In the genomic region with DNA sequence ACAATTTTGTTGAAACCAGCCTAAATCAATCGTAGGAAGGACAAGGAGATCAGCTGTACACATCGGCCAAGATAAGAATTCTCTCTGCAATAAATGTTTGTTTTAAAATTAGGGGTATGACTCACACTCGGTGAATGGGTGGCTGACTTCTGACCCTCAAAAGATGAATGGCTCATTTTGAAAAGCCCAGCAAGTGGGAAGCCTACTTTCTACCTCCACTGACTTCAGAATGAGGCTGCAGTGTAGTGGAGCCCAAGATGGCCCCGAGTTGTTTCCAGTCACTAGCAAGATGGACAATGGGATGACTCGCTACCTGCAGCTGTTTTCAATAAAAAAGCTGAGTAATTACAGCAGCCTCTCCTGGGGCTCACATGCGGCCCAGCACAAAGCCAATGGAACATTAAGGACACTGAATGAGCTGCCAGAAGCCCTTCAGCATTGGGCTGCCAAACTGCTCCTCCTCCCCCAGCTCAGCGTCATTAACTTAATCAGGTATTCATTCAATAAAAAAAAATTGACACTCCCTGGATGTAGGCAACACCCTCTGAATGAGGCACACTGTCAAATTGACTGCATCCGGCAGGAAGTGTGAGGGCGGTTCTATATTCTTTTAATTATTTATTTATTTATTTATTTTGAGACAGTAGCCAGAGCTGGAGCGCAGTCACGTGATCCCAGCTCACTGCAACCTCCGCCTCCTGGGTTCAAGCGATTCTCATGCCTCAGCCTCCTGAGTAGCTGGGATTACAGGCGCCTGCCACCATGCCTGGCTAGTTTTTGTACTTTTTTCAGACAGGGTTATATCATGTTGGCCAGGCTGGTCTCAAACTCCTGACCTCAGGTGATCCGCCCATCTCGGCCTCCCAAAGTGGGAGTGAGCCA, we compare ENCODE assay signal across 1 cellular context.
TF ChIP-seq lines count a peak whose summit lies in the region.

No MANE protein-coding gene starts in this region.

TF ChIP-seq in K562, 482 proteins besides CTCF, POLR2A, EP300 and RAD21 (continued from another document):
- TF ChIP-seq, protein P1, sequence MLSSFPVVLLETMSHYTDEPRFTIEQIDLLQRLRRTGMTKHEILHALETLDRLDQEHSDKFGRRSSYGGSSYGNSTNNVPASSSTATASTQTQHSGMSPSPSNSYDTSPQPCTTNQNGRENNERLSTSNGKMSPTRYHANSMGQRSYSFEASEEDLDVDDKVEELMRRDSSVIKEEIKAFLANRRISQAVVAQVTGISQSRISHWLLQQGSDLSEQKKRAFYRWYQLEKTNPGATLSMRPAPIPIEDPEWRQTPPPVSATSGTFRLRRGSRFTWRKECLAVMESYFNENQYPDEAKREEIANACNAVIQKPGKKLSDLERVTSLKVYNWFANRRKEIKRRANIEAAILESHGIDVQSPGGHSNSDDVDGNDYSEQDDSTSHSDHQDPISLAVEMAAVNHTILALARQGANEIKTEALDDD (IDR thresholded peaks at IDR 0.05) = no peak
- TF ChIP-seq, protein P2, sequence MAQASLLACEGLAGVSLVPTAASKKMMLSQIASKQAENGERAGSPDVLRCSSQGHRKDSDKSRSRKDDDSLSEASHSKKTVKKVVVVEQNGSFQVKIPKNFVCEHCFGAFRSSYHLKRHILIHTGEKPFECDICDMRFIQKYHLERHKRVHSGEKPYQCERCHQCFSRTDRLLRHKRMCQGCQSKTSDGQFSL (CRISPR knock-in tag; IDR thresholded peaks at IDR 0.05) = no peak
- TF ChIP-seq, protein P2 (tag; IDR thresholded peaks at IDR 0.05) = 0 out of 4 replicates have a peak, but pooled peaks of 1 of the 2 experiments have one; percentile 31
- TF ChIP-seq SMARCB1 (IDR thresholded peaks at IDR 0.05; ENCODE audit: insufficient read length, low read depth) (no peak), PYGO2 (tag; IDR thresholded peaks at IDR 0.05) (no peak), CBX5 (IDR thresholded peaks at IDR 0.05; ENCODE audit: borderline replicate concordance, low read depth) (no peak), THRAP3 (IDR thresholded peaks at IDR 0.05; ENCODE audit: borderline replicate concordance) (no peak), ZBTB7A (IDR thresholded peaks at IDR 0.05; ENCODE audit: borderline replicate concordance, control insufficient read depth, low read depth, low read length) (no peak), NR2C1 (IDR thresholded peaks at IDR 0.05) (no peak), NR2C1 (tag; IDR thresholded peaks at IDR 0.05) (peak; percentile 76), ZNF197 (CRISPR knock-in tag; IDR thresholded peaks at IDR 0.05; ENCODE audit: low read depth) (0 out of 2 replicates have a peak, but pooled peaks have one; percentile 48), MAFK (IDR thresholded peaks at IDR 0.05; ENCODE audit: low read length) (no peak), CBX1 (IDR thresholded peaks at IDR 0.05; ENCODE audit: low read depth) (no peak), MCM2 (IDR thresholded peaks at IDR 0.05; ENCODE audit: low read depth) (no peak), POLR3A (IDR thresholded peaks at IDR 0.05; ENCODE audit: borderline replicate concordance, extremely low read depth, insufficient read depth, insufficient read length) (no peak), TEAD2 (tag; IDR thresholded peaks at IDR 0.05) (no peak), ZNF445 (CRISPR knock-in tag; IDR thresholded peaks at IDR 0.05; ENCODE audit: low read depth) (no peak), TGIF2 (CRISPR knock-in tag; IDR thresholded peaks at IDR 0.05) (no peak), RBM25 (IDR thresholded peaks at IDR 0.05; ENCODE audit: low read depth, low read length, severe bottlenecking) (no peak), NFYB (IDR thresholded peaks at IDR 0.05; ENCODE audit: extremely low read depth, insufficient read length) (no peak), ZNF444 (CRISPR knock-in tag; IDR thresholded peaks at IDR 0.05) (no peak), STAT5A (IDR thresholded peaks at IDR 0.05; ENCODE audit: borderline replicate concordance, low read length) (no peak), ZKSCAN3 (CRISPR knock-in tag; IDR thresholded peaks at IDR 0.05) (no peak), CAMTA2 (CRISPR knock-in tag; conservative IDR thresholded peaks at IDR 0.05) (no peak), TCF7L2 (IDR thresholded peaks at IDR 0.05; ENCODE audit: low read depth, low read length) (no peak), SP1 (CRISPR knock-in tag; IDR thresholded peaks at IDR 0.05) (no peak)
- TF ChIP-seq, protein P3, sequence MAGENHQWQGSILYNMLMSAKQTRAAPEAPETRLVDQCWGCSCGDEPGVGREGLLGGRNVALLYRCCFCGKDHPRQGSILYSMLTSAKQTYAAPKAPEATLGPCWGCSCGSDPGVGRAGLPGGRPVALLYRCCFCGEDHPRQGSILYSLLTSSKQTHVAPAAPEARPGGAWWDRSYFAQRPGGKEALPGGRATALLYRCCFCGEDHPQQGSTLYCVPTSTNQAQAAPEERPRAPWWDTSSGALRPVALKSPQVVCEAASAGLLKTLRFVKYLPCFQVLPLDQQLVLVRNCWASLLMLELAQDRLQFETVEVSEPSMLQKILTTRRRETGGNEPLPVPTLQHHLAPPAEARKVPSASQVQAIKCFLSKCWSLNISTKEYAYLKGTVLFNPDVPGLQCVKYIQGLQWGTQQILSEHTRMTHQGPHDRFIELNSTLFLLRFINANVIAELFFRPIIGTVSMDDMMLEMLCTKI (IDR thresholded peaks at IDR 0.05; ENCODE audit: partially characterized antibody) = no peak
- TF ChIP-seq, protein P4, sequence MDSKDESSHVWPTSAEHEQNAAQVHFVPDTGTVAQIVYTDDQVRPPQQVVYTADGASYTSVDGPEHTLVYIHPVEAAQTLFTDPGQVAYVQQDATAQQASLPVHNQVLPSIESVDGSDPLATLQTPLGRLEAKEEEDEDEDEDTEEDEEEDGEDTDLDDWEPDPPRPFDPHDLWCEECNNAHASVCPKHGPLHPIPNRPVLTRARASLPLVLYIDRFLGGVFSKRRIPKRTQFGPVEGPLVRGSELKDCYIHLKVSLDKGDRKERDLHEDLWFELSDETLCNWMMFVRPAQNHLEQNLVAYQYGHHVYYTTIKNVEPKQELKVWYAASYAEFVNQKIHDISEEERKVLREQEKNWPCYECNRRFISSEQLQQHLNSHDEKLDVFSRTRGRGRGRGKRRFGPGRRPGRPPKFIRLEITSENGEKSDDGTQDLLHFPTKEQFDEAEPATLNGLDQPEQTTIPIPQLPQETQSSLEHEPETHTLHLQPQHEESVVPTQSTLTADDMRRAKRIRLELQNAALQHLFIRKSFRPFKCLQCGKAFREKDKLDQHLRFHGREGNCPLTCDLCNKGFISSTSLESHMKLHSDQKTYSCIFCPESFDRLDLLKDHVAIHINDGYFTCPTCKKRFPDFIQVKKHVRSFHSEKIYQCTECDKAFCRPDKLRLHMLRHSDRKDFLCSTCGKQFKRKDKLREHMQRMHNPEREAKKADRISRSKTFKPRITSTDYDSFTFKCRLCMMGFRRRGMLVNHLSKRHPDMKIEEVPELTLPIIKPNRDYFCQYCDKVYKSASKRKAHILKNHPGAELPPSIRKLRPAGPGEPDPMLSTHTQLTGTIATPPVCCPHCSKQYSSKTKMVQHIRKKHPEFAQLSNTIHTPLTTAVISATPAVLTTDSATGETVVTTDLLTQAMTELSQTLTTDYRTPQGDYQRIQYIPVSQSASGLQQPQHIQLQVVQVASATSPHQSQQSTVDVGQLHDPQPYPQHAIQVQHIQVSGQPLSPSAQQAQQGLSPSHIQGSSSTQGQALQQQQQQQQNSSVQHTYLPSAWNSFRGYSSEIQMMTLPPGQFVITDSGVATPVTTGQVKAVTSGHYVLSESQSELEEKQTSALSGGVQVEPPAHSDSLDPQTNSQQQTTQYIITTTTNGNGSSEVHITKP (IDR thresholded peaks at IDR 0.05; ENCODE audit: partially characterized antibody) = no peak
- TF ChIP-seq, protein P5, sequence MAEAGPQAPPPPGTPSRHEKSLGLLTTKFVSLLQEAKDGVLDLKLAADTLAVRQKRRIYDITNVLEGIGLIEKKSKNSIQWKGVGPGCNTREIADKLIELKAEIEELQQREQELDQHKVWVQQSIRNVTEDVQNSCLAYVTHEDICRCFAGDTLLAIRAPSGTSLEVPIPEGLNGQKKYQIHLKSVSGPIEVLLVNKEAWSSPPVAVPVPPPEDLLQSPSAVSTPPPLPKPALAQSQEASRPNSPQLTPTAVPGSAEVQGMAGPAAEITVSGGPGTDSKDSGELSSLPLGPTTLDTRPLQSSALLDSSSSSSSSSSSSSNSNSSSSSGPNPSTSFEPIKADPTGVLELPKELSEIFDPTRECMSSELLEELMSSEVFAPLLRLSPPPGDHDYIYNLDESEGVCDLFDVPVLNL (CRISPR knock-in tag; IDR thresholded peaks at IDR 0.05; ENCODE audit: low read depth) = no peak
- TF ChIP-seq, protein P6, sequence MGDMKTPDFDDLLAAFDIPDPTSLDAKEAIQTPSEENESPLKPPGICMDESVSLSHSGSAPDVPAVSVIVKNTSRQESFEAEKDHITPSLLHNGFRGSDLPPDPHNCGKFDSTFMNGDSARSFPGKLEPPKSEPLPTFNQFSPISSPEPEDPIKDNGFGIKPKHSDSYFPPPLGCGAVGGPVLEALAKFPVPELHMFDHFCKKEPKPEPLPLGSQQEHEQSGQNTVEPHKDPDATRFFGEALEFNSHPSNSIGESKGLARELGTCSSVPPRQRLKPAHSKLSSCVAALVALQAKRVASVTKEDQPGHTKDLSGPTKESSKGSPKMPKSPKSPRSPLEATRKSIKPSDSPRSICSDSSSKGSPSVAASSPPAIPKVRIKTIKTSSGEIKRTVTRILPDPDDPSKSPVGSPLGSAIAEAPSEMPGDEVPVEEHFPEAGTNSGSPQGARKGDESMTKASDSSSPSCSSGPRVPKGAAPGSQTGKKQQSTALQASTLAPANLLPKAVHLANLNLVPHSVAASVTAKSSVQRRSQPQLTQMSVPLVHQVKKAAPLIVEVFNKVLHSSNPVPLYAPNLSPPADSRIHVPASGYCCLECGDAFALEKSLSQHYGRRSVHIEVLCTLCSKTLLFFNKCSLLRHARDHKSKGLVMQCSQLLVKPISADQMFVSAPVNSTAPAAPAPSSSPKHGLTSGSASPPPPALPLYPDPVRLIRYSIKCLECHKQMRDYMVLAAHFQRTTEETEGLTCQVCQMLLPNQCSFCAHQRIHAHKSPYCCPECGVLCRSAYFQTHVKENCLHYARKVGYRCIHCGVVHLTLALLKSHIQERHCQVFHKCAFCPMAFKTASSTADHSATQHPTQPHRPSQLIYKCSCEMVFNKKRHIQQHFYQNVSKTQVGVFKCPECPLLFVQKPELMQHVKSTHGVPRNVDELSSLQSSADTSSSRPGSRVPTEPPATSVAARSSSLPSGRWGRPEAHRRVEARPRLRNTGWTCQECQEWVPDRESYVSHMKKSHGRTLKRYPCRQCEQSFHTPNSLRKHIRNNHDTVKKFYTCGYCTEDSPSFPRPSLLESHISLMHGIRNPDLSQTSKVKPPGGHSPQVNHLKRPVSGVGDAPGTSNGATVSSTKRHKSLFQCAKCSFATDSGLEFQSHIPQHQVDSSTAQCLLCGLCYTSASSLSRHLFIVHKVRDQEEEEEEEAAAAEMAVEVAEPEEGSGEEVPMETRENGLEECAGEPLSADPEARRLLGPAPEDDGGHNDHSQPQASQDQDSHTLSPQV (IDR thresholded peaks at IDR 0.05) = peak; percentile 37; the same call in 1 of the 2 replicates
- TF ChIP-seq, protein P7, sequence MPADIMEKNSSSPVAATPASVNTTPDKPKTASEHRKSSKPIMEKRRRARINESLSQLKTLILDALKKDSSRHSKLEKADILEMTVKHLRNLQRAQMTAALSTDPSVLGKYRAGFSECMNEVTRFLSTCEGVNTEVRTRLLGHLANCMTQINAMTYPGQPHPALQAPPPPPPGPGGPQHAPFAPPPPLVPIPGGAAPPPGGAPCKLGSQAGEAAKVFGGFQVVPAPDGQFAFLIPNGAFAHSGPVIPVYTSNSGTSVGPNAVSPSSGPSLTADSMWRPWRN (IDR thresholded peaks at IDR 0.05; ENCODE audit: low read depth) = no peak
- TF ChIP-seq, protein P8, sequence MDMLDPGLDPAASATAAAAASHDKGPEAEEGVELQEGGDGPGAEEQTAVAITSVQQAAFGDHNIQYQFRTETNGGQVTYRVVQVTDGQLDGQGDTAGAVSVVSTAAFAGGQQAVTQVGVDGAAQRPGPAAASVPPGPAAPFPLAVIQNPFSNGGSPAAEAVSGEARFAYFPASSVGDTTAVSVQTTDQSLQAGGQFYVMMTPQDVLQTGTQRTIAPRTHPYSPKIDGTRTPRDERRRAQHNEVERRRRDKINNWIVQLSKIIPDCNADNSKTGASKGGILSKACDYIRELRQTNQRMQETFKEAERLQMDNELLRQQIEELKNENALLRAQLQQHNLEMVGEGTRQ (CRISPR knock-in tag; IDR thresholded peaks at IDR 0.05) = peak; percentile 49; the same call in 1 of the 2 replicates
